8 cellular contexts compared by ENCODE assay signal in the genomic region with DNA sequence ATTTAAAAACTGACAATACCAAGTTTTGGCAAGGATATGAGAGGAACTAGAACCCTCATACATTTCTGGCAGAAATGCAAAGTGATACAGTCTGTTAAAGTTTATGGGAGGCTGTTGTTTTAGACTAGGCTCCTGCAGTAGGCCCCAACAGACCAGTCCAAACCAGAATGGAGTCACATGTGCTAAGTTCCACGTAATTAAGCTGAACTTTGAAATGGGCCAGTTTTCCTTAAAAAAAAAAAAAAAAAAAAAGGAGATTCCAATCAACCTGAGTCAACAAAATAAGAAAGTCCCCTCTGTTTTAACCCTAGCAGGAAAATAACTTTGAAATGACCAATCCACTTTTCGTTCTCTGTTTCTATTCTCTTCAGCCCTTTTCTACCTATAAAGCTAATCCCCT. TPM values are rescaled to one million over a fixed set of nuclear protein-coding genes. Genes with fewer than 3 reads are reported as not detected.
"Had no signal": no experiment of that assay in that cellular context is flagged by ENCODE, and none has a peak within 500 bp of the region (broad histone marks: within the 10 kb centered on the region; RNA-seq: fewer than 3 reads in every experiment).

No MANE protein-coding gene starts in this region.

- H3K27ac ChIP-seq: GM23248 had no signal

- H3K9ac ChIP-seq: GM23248 had no signal

- FAIRE-seq: H54 had no signal

- DNase-seq: GM23248, GOT3, H9, HCEC 1CT, KBM-7 had no signal

- H3K4me3 ChIP-seq: GM23248 had no signal

- H2AFZ ChIP-seq: GM23248 had no signal

RNA-seq across cellular contexts. Expression of gene IL17F, which starts 26.5 kb away (rescaled TPM):
- total RNA-seq: GM23248, H9, HT-29 had no signal
- polyA plus RNA-seq: GM23248, IgD-negative memory B cell had no signal

RNA-seq across cellular contexts. Expression of gene IL17A, which starts 31.6 kb away (rescaled TPM):
- total RNA-seq: GM23248, H9, HT-29 had no signal
- polyA plus RNA-seq: GM23248, IgD-negative memory B cell had no signal
